Comparison of ENCODE assay signal across 8 cellular contexts in the genomic region with DNA sequence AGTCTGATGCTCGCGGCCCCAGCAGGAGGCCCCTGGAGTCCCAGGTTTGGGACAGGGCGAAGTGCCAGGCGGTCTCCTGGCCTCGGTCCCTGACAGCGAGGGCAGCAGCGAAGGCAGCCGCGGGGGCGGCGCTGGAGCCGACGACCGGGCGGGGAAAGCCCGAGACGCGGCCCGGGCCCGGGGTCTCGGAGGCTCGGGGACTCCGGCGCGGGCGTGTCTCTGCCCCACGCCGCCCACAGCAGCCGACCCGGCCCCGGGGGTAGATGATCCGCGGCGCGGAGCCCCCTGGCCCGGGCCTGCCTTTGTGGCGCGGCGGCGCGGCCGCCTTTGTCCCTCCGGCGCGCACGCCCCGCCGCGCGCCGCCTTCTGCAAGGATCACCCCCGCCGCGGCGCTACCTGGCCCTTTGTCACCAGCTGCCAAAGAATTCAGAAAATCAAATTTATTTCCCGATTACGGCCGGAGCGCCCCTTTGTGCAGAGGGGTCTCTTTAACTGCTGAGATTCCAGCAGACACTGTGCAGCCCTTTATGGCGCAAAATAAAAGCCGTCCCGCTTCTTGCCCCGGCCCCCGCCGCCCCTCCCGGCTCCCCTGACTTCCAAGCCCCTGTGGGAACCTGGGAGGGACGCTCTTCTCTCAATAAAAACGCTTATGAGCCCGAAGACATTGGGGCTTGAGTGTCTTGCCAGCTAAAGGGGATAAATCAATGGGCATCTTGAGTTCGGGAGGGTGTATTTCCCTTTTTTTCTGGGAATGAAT.
DNase-seq lines count a peak whose midpoint lies in the region; ATAC-seq and TF ChIP-seq lines count a peak whose summit lies in the region.

No MANE protein-coding gene starts in this region.

- H3K4me3 Mint-ChIP-seq in activated CD8-positive, alpha-beta T cell treated with anti-CD3 and anti-CD28 coated beads, Interleukin-2, amount 10 ng/mL, durations not matched to agents 7 days and 5 days, result peak overlapping the region; percentile 71

- TF ChIP-seq CTCF in HCT116 (IDR thresholded peaks at IDR 0.05 in 2 of 3, conservative IDR thresholded peaks at IDR 0.05 in 1 of 3; ENCODE audit: borderline replicate concordance in 1 of 3, insufficient read depth in 1 of 3, low read depth in 2 of 3, low read length in 2 of 3), result no peak

- no peaks in the 10 kb centered on the region for H3K79me2 ChIP-seq in HCT116 (ENCODE audit: insufficient read depth, low read length)

- DNase-seq in D341Med (ENCODE audit: low spot score), result peak; percentile 65
- DNase-seq in HCT116 (ENCODE audit: low read depth, low spot score), result no peak
- DNase-seq in activated CD8-positive, alpha-beta T cell treated with anti-CD3 and anti-CD28 coated beads, Interleukin-2, amount 10 ng/mL, durations not matched to agents 7 days and 5 days, result no peak
- peak; percentile 30 for DNase-seq in stimulated activated naive CD8-positive, alpha-beta T cell treated with anti-CD3 and anti-CD28 coated beads, Interleukin-15, Interleukin-2, amounts not matched to agents 100 U/mL and 50 U/mL, for 24 hours
- DNase-seq in NCI-H2107 treated with DMSO at 0.1 percent for 48 hours (lab: John Stamatoyannopoulos, UW; ENCODE audit: unreplicated experiment), result no peak
- no peak for DNase-seq in activated gamma-delta T cell treated with Interleukin-2 at 50 U/mL for 16 hours

- no peaks in the 10 kb centered on the region for H3K27me3 ChIP-seq in HCT116 (ENCODE audit: insufficient read depth, low read length)
- H3K27me3 ChIP-seq in iPS-20b (ENCODE audit: insufficient read depth, low read length), result peaks cover 49% of the 10 kb centered on the region

- RAD21 ChIA-PET in HCT116 (lab: Charles Lee; ENCODE audit: low non-redundant PET in 1 of 2, low total read pairs in 2 of 2, uncharacterized antibody in 2 of 2, unreplicated experiment in 2 of 2), result no interaction called here

- H3K9me2 ChIP-seq in HCT116 (ENCODE audit: insufficient read depth), result no peaks in the 10 kb centered on the region

- peak overlapping the region; percentile 15; the same call in 1 of the 2 replicates for H3K27ac ChIP-seq in HCT116 (ENCODE audit: low read depth, low read length)
- H3K27ac ChIP-seq in iPS-20b (ENCODE audit: low read length), result no peak overlapping the region

- no peak overlapping the region for H2AFZ ChIP-seq in HCT116 (ENCODE audit: low read depth, low read length, poor library complexity, severe bottlenecking)

- 0 out of 2 replicates have a peak, but pooled peaks have one; percentile 2 for TF ChIP-seq RAD21 in HCT116 (IDR thresholded peaks at IDR 0.05; ENCODE audit: low read depth)

- peaks cover 7% of the 10 kb centered on the region for H3K4me1 Mint-ChIP-seq in activated CD8-positive, alpha-beta T cell treated with anti-CD3 and anti-CD28 coated beads, Interleukin-2, amount 10 ng/mL, durations not matched to agents 7 days and 5 days (ENCODE audit: low read depth)

- CTCF ChIA-PET in HCT116 (lab: Charles Lee), result interaction anchor here (1.1 kb wide), 1 partner anchor 110 kb away, joined by 3 read pairs; no protein-coding TSS in a partner anchor
- CTCF ChIA-PET in activated CD8-positive, alpha-beta T cell treated with anti-CD3 and anti-CD28 coated beads, Interleukin-2, amount 10 ng/mL, durations not matched to agents 7 days and 5 days (lab: Charles Lee), result interaction anchor here (0.9 kb wide), 1 partner anchor 111 kb away, joined by 3 read pairs; no protein-coding TSS in a partner anchor

- no peak overlapping the region for H3K27ac Mint-ChIP-seq in activated CD8-positive, alpha-beta T cell treated with anti-CD3 and anti-CD28 coated beads, Interleukin-2, amount 10 ng/mL, durations not matched to agents 7 days and 5 days

- H3K4me2 ChIP-seq in HCT116 (ENCODE audit: low read length), result peak overlapping the region; percentile 72

- H3K4me3 ChIP-seq in HCT116 (replicated peaks in 1 of 2; ENCODE audit: low read depth in 1 of 2, low read length in 2 of 2) (peak overlapping the region; percentile 25 to 50), iPS-20b (ENCODE audit: low read length) (peak overlapping the region; percentile 37)

- no peak for TF ChIP-seq POLR2A in HCT116 (IDR thresholded peaks at IDR 0.05; ENCODE audit: borderline replicate concordance, extremely low read depth, insufficient read depth, insufficient read length)

- H3K27me3 Mint-ChIP-seq in activated CD8-positive, alpha-beta T cell treated with anti-CD3 and anti-CD28 coated beads, Interleukin-2, amount 10 ng/mL, durations not matched to agents 7 days and 5 days (ENCODE audit: low read depth), result peaks cover 41% of the 10 kb centered on the region

- H3K36me3 Mint-ChIP-seq in activated CD8-positive, alpha-beta T cell treated with anti-CD3 and anti-CD28 coated beads, Interleukin-2, amount 10 ng/mL, durations not matched to agents 7 days and 5 days (ENCODE audit: low read depth), result no peaks in the 10 kb centered on the region

- POLR2A ChIA-PET in HCT116 (lab: Charles Lee), result no interaction called here
- POLR2A ChIA-PET in activated CD8-positive, alpha-beta T cell treated with anti-CD3 and anti-CD28 coated beads, Interleukin-2, amount 10 ng/mL, durations not matched to agents 7 days and 5 days (lab: Charles Lee), result no interaction called here

- no peaks in the 10 kb centered on the region for H3K9me3 Mint-ChIP-seq in activated CD8-positive, alpha-beta T cell treated with anti-CD3 and anti-CD28 coated beads, Interleukin-2, amount 10 ng/mL, durations not matched to agents 7 days and 5 days (ENCODE audit: insufficient read depth)

- BruUV-seq in HCT116 (replicated peaks; lab: Mats Ljungman, UMichigan), result no TSS peak

- peak overlapping the region; percentile 32 for H3K9ac ChIP-seq in HCT116 (ENCODE audit: low read length)
- 0 out of 2 replicates have a peak overlapping the region, but pooled peaks have one; percentile 21 for H3K9ac ChIP-seq in iPS-20b (ENCODE audit: low read depth, low read length)

- ATAC-seq in HCT116 (peak; percentile 74), GM21526 (IDR thresholded peaks at IDR 0.05; ENCODE audit: low FRiP score, unreplicated experiment) (no peak)
- peak; percentile 66 for ATAC-seq in activated CD8-positive, alpha-beta T cell treated with anti-CD3 and anti-CD28 coated beads, Interleukin-2, amount 10 ng/mL, durations not matched to agents 7 days and 5 days
- ATAC-seq in stimulated activated naive CD8-positive, alpha-beta T cell treated with anti-CD3 and anti-CD28 coated beads, Interleukin-15, Interleukin-2, amounts not matched to agents 100 U/mL and 50 U/mL, for 24 hours, result peak; percentile 66

- H4K20me1 ChIP-seq in HCT116 (ENCODE audit: insufficient read depth), result no peaks in the 10 kb centered on the region

- H3K4me1 ChIP-seq in HCT116 (ENCODE audit: control insufficient read depth in 1 of 2, insufficient read depth in 2 of 2, low read length in 2 of 2) (peaks cover 10 to 25% of the 10 kb centered on the region in 2 experiments; a peak in 3 of 4 replicates), iPS-20b (ENCODE audit: insufficient read depth, low read length) (peaks cover 10% of the 10 kb centered on the region)

- no peaks in the 10 kb centered on the region for H3K36me3 ChIP-seq in HCT116 (ENCODE audit: control insufficient read depth in 1 of 2, insufficient read depth in 2 of 2, low read length in 2 of 2)
- no peaks in the 10 kb centered on the region for H3K36me3 ChIP-seq in iPS-20b (ENCODE audit: insufficient read depth, low read depth, low read length)

- intact Hi-C loops in HCT116 (cut with micrococcal nuclease), result no loop called here

- H3K9me3 ChIP-seq in HCT116 (ENCODE audit: control insufficient read depth in 1 of 2, insufficient read depth in 1 of 2, low read depth in 1 of 2, low read length in 2 of 2) (no peaks in the 10 kb centered on the region), iPS-20b (ENCODE audit: insufficient read depth, low read depth, low read length) (no peaks in the 10 kb centered on the region)

TF ChIP-seq in HCT116, 20 proteins besides CTCF, POLR2A, EP300 and RAD21:
- no peak for TF ChIP-seq SIN3A (IDR thresholded peaks at IDR 0.05; ENCODE audit: low read depth)
- TF ChIP-seq ZNF274 (IDR thresholded peaks at IDR 0.05; ENCODE audit: low read depth, low read length), result no peak
- peak; percentile 45; the same call in 1 of the 2 replicates for TF ChIP-seq ZFX (IDR thresholded peaks at IDR 0.05)
- no peak for TF ChIP-seq CBX3 (IDR thresholded peaks at IDR 0.05; ENCODE audit: low read depth)
- peak; percentile 37 for TF ChIP-seq TCF7L2 (IDR thresholded peaks at IDR 0.05; ENCODE audit: borderline replicate concordance, extremely low read depth, insufficient read depth, insufficient read length)
- no peak for TF ChIP-seq YY1 (IDR thresholded peaks at IDR 0.05; ENCODE audit: extremely low read depth, insufficient replicate concordance, low read depth, low read length)
- TF ChIP-seq EGR1 (IDR thresholded peaks at IDR 0.05; ENCODE audit: low read depth), result peak; percentile 38; the same call in 1 of the 2 replicates
- no peak for TF ChIP-seq ATF3 (IDR thresholded peaks at IDR 0.05)
- TF ChIP-seq POLR2AphosphoS5 (IDR thresholded peaks at IDR 0.05; ENCODE audit: low read depth, low read length), result no peak

Comparison
In these comparisons a context has a peak if more than half of its experiments do, and no peak if none do; other contexts are left out.
1. DNase-seq: peak in D341Med (single experiment) and stimulated activated naive CD8-positive, alpha-beta T cell treated with anti-CD3 and anti-CD28 coated beads, Interleukin-15, Interleukin-2, amounts not matched to agents 100 U/mL and 50 U/mL, for 24 hours (single experiment); none in HCT116 (single experiment), activated CD8-positive, alpha-beta T cell treated with anti-CD3 and anti-CD28 coated beads, Interleukin-2, amount 10 ng/mL, durations not matched to agents 7 days and 5 days (single experiment), NCI-H2107 treated with DMSO at 0.1 percent for 48 hours (single experiment) and activated gamma-delta T cell treated with Interleukin-2 at 50 U/mL for 16 hours (single experiment).